Comparison of ENCODE assay signal across 8 cellular contexts in genomic region chr4:72701987-72702819, GRCh38.
DNase-seq lines count a peak whose midpoint lies in the region; ATAC-seq and TF ChIP-seq lines count a peak whose summit lies in the region.

No MANE protein-coding gene starts in this region.

- H3K36me3 ChIP-seq in ascending aorta: no peaks in the 10 kb centered on the region
- no peaks in the 10 kb centered on the region for H3K36me3 ChIP-seq in iPS-20b (ENCODE audit: insufficient read depth, low read depth, low read length)
- no peaks in the 10 kb centered on the region for H3K36me3 ChIP-seq in smooth muscle cell (ENCODE audit: low read depth)

- H3F3A ChIP-seq in smooth muscle cell (ENCODE audit: low read depth): no peaks in the 10 kb centered on the region

- peak overlapping the region; percentile 78 for H3K4me2 ChIP-seq in smooth muscle cell

- 26% methylated on average over 7 of the region's 7 CpGs for WGBS in smooth muscle cell (ENCODE audit: low lambda C conversion rate)

- peak overlapping the region; percentile 60 for H2AFZ ChIP-seq in smooth muscle cell (ENCODE audit: low read depth)

- H3K79me2 ChIP-seq in smooth muscle cell (ENCODE audit: low read depth): no peaks in the 10 kb centered on the region

- peak; percentile 80 for ATAC-seq in HG03439 (IDR thresholded peaks at IDR 0.05; ENCODE audit: unreplicated experiment)

- H3K4me1 ChIP-seq in ascending aorta (no peaks in the 10 kb centered on the region), iPS-20b (ENCODE audit: insufficient read depth, low read length) (no peaks in the 10 kb centered on the region), smooth muscle cell (ENCODE audit: low read depth) (no peaks in the 10 kb centered on the region)

- peak; percentile 35 to 71 (median 67) for TF ChIP-seq CTCF in ascending aorta (IDR thresholded peaks at IDR 0.05)
- peak; percentile 78 for TF ChIP-seq CTCF in smooth muscle cell (IDR thresholded peaks at IDR 0.05; ENCODE audit: borderline replicate concordance, insufficient read depth, poor library complexity, severe bottlenecking)

- intact Hi-C loops in ascending aorta (cut with DNase I): loop anchor here (1.0 to 5.0 kb wide), 3 partner anchors 207 to 405 kb away; no protein-coding TSS in a partner anchor

- DNase-seq in DMS153 treated with DMSO at 0.1 percent for 48 hours (lab: John Stamatoyannopoulos, UW; ENCODE audit: unreplicated experiment) (peak; percentile 14), GM19238 (ENCODE audit: insufficient read length, low spot score) (peak; percentile 1), NCI-H82 (lab: John Stamatoyannopoulos, UW) (peak; percentile 70), ascending aorta (ENCODE audit: low spot score in 2 of 2) (no peak), smooth muscle cell (lab: John Stamatoyannopoulos, UW; ENCODE audit: unreplicated experiment) (no peak)
- DNase-seq in NK-92 treated with Interleukin-12 subunit alpha and Interleukin-12 subunit beta, amount 100 ng/mL, for 24 hours (lab: John Stamatoyannopoulos, UW): no peak

- H3K9me3 ChIP-seq in ascending aorta (no peaks in the 10 kb centered on the region), iPS-20b (ENCODE audit: insufficient read depth, low read depth, low read length) (no peaks in the 10 kb centered on the region), smooth muscle cell (replicated peaks; ENCODE audit: low read depth) (no peaks in the 10 kb centered on the region)

- H3K27ac ChIP-seq in ascending aorta: no peak overlapping the region
- no peak overlapping the region for H3K27ac ChIP-seq in iPS-20b (ENCODE audit: low read length)
- no peak overlapping the region for H3K27ac ChIP-seq in smooth muscle cell (ENCODE audit: low read depth)

- H3K27me3 ChIP-seq in ascending aorta (no peaks in the 10 kb centered on the region), iPS-20b (ENCODE audit: insufficient read depth, low read length) (no peaks in the 10 kb centered on the region), smooth muscle cell (ENCODE audit: low read depth) (no peaks in the 10 kb centered on the region)

- no peaks in the 10 kb centered on the region for H4K20me1 ChIP-seq in smooth muscle cell (ENCODE audit: low read depth)

- H3K4me3 ChIP-seq in ascending aorta (peak overlapping the region; percentile 49 to 59), iPS-20b (ENCODE audit: low read length) (peak overlapping the region; percentile 51), smooth muscle cell (peak overlapping the region; percentile 43)

- no peak overlapping the region for H3K9ac ChIP-seq in iPS-20b (ENCODE audit: low read depth, low read length)
- H3K9ac ChIP-seq in smooth muscle cell (ENCODE audit: low read depth): peak overlapping the region; percentile 45

Comparison
In these comparisons a context has a peak if more than half of its experiments do, and no peak if none do; other contexts are left out.
1. DNase-seq: peak in DMS153 treated with DMSO at 0.1 percent for 48 hours (single experiment), GM19238 (single experiment) and NCI-H82 (single experiment); none in ascending aorta (0 of 2), smooth muscle cell (single experiment) and NK-92 treated with Interleukin-12 subunit alpha and Interleukin-12 subunit beta, amount 100 ng/mL, for 24 hours (single experiment).
2. Peak in every context shown above with its lines, with median percentiles within 50 percentile points of each other: H3K4me3 ChIP-seq.